Comparison of ENCODE assay signal across 23 cellular contexts in the genomic region with DNA sequence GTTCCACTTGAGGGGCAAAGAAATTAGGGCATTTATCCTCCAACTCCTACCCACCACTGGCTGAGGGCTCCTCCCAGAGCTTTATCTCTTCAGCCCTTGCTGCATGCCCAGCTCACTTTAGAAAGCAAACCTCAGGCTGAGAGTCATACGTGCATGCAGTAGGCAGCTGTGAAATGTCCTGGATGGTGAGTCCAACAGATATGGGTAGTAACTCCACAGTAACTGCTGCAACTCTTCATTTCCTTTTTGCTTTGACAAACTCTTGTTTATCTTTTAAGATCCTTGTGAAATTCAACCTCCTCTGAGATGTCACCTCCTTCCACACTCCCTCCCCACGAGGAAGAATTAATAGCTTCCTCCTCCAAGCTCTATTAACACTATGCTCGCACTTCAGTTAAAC.
"Had no signal": no experiment of that assay in that cellular context is flagged by ENCODE, and none has a peak within 500 bp of the region (broad histone marks: within the 10 kb centered on the region; RNA-seq: fewer than 3 reads in every experiment).

No MANE protein-coding gene starts in this region.

- H3K27me3 Mint-ChIP-seq: activated CD4-positive, alpha-beta T cell treated with anti-CD3 and anti-CD28 coated beads, Interleukin-2, amount 10 ng/mL, durations not matched to agents 7 days and 5 days; activated CD8-positive, alpha-beta memory T cell treated with anti-CD3 and anti-CD28 coated beads, Interleukin-2, amount 10 ng/mL, durations not matched to agents 7 days and 5 days; type B pancreatic cell had no signal

- H3K4me3 Mint-ChIP-seq: activated CD4-positive, alpha-beta T cell treated with anti-CD3 and anti-CD28 coated beads, Interleukin-2, amount 10 ng/mL, durations not matched to agents 7 days and 5 days; activated CD8-positive, alpha-beta memory T cell treated with anti-CD3 and anti-CD28 coated beads, Interleukin-2, amount 10 ng/mL, durations not matched to agents 7 days and 5 days; activated CD8-positive, alpha-beta T cell treated with anti-CD3 and anti-CD28 coated beads for 36 hours; activated naive CD8-positive, alpha-beta T cell treated with anti-CD3 and anti-CD28 coated beads, Interleukin-2, amount 50 U/mL, for 24 hours; brain; type B pancreatic cell had no signal

- H3K27me3 ChIP-seq: esophagus muscularis mucosa, heart right ventricle, right atrium auricular region, vagina had no signal

- H3K36me3 Mint-ChIP-seq: activated CD8-positive, alpha-beta memory T cell treated with anti-CD3 and anti-CD28 coated beads, Interleukin-2, amount 10 ng/mL, durations not matched to agents 7 days and 5 days; brain; type B pancreatic cell had no signal

- H3K27ac ChIP-seq: esophagus muscularis mucosa, heart right ventricle, prostate gland, right atrium auricular region, thoracic aorta, vagina had no signal

- H3K4me1 Mint-ChIP-seq: brain had no signal

- ATAC-seq: activated CD4-positive, CD25-positive, alpha-beta regulatory T cell treated with anti-CD3 and anti-CD28 coated beads, Interleukin-2, amount 50 U/mL, for 24 hours; activated CD8-positive, alpha-beta memory T cell treated with anti-CD3 and anti-CD28 coated beads, Interleukin-2, amount 10 ng/mL, durations not matched to agents 7 days and 5 days; activated CD8-positive, alpha-beta T cell treated with anti-CD3 and anti-CD28 coated beads for 36 hours; activated naive CD8-positive, alpha-beta T cell treated with anti-CD3 and anti-CD28 coated beads, Interleukin-2, amount 50 U/mL, for 24 hours; heart right ventricle; left lobe of liver had no signal

- H3K36me3 ChIP-seq: esophagus muscularis mucosa, heart right ventricle, prostate gland, right atrium auricular region, thoracic aorta, vagina had no signal

- H3K9me3 Mint-ChIP-seq: activated CD4-positive, alpha-beta T cell treated with anti-CD3 and anti-CD28 coated beads, Interleukin-2, amount 10 ng/mL, durations not matched to agents 7 days and 5 days; activated CD8-positive, alpha-beta T cell treated with anti-CD3 and anti-CD28 coated beads for 36 hours; activated naive CD8-positive, alpha-beta T cell treated with anti-CD3 and anti-CD28 coated beads, Interleukin-2, amount 50 U/mL, for 24 hours; brain had no signal

- H3K4me1 ChIP-seq: esophagus muscularis mucosa, heart right ventricle, prostate gland, right atrium auricular region, vagina had no signal

- H3K9me3 ChIP-seq: esophagus muscularis mucosa, heart right ventricle, prostate gland, right atrium auricular region, thoracic aorta, vagina had no signal

- H3K27ac Mint-ChIP-seq: activated CD4-positive, alpha-beta T cell treated with anti-CD3 and anti-CD28 coated beads, Interleukin-2, amount 10 ng/mL, durations not matched to agents 7 days and 5 days; activated CD8-positive, alpha-beta memory T cell treated with anti-CD3 and anti-CD28 coated beads, Interleukin-2, amount 10 ng/mL, durations not matched to agents 7 days and 5 days; activated CD8-positive, alpha-beta T cell treated with anti-CD3 and anti-CD28 coated beads for 36 hours; activated naive CD8-positive, alpha-beta T cell treated with anti-CD3 and anti-CD28 coated beads, Interleukin-2, amount 50 U/mL, for 24 hours; type B pancreatic cell had no signal

- DNase-seq: activated CD4-positive, alpha-beta T cell treated with anti-CD3 and anti-CD28 coated beads, Interleukin-2, amount 10 ng/mL, durations not matched to agents 7 days and 5 days; activated CD8-positive, alpha-beta memory T cell treated with anti-CD3 and anti-CD28 coated beads, Interleukin-2, amount 10 ng/mL, durations not matched to agents 7 days and 5 days; activated CD8-positive, alpha-beta T cell treated with anti-CD3 and anti-CD28 coated beads for 36 hours; activated effector memory CD4-positive, alpha-beta T cell treated with anti-CD3 and anti-CD28 coated beads, Interleukin-2, amount 50 U/mL, for 16 hours; activated naive CD4-positive, alpha-beta T cell treated with anti-CD3 and anti-CD28 coated beads, Interleukin-2, amount 50 U/mL, for 16 hours; activated naive CD8-positive, alpha-beta T cell treated with anti-CD3 and anti-CD28 coated beads, Interleukin-2, amount 50 U/mL, for 24 hours; activated T-cell treated with anti-CD3 and anti-CD28 coated beads for 4 hours; anterior cingulate cortex; caudate nucleus; effector memory CD4-positive, alpha-beta T cell; heart right ventricle; nucleus accumbens; stimulated activated CD4-positive, alpha-beta T cell treated with anti-CD3 and anti-CD28 coated beads, Interleukin-4, amount 100 ng/mL, for 24 hours; stimulated activated naive CD4-positive, alpha-beta T cell treated with Interleukin-2 at 50 U/mL for 16 hours had no signal

- H3K4me3 ChIP-seq: esophagus muscularis mucosa, heart right ventricle, prostate gland, right atrium auricular region, thoracic aorta, vagina had no signal
